10 cellular contexts compared by ENCODE assay signal in genomic region chr3:99867594-99868437, GRCh38. TPM values are rescaled to one million over a fixed set of nuclear protein-coding genes. Genes with fewer than 3 reads are reported as not detected.
DNase-seq lines count a peak whose midpoint lies in the region; ATAC-seq and TF ChIP-seq lines count a peak whose summit lies in the region.
"Had no signal": no experiment of that assay in that cellular context is flagged by ENCODE, and none has a peak within 500 bp of the region (broad histone marks: within the 10 kb centered on the region; RNA-seq: fewer than 3 reads in every experiment).

No MANE protein-coding gene starts in this region.

- H3K4me3 ChIP-seq in GM12865 (ENCODE audit: low read depth, low read length) (no peak overlapping the region), HEK293 (ENCODE audit: low read depth, low read length) (no peak overlapping the region), coronary artery (peak overlapping the region; percentile 78), neuronal stem cell (ENCODE audit: low read length in 2 of 2) (no peak overlapping the region)

- H3K27ac ChIP-seq in HEK293 (ENCODE audit: extremely low read depth, low read depth, low read length): no peak overlapping the region
- H3K27ac ChIP-seq in coronary artery: peak overlapping the region; percentile 95 to 98
- H3K27ac ChIP-seq in neuronal stem cell (replicated peaks; ENCODE audit: low read length): no peak overlapping the region
- H3K27ac ChIP-seq in foreskin keratinocyte: no peak overlapping the region

- H3K9ac ChIP-seq in neuronal stem cell (ENCODE audit: low read depth, low read length, poor library complexity): no peak overlapping the region

- H4K91ac ChIP-seq in neuronal stem cell (ENCODE audit: low read depth, low read length, poor library complexity): no peak overlapping the region

- no peak overlapping the region for H3K4me2 ChIP-seq in neuronal stem cell (ENCODE audit: insufficient read depth, low read length, poor library complexity, severe bottlenecking)

- H2BK12ac ChIP-seq in neuronal stem cell (ENCODE audit: low read length): no peak overlapping the region

- no peak overlapping the region for H2BK120ac ChIP-seq in neuronal stem cell (ENCODE audit: low read depth, low read length)

- no peak for ATAC-seq in foreskin keratinocyte
- ATAC-seq in GM21825 (IDR thresholded peaks at IDR 0.05; ENCODE audit: unreplicated experiment): no peak
- ATAC-seq: sciatic nerve had no signal

- H3K27me3 ChIP-seq in neuronal stem cell (ENCODE audit: control insufficient read depth in 3 of 3, insufficient read depth in 3 of 3, low read depth in 1 of 3, low read length in 3 of 3) (no peaks in the 10 kb centered on the region), foreskin keratinocyte (no peaks in the 10 kb centered on the region)

- no peak overlapping the region for H3K4ac ChIP-seq in neuronal stem cell (ENCODE audit: low read length)

- WGBS in neuronal stem cell (ENCODE audit: extremely low coverage in 2 of 2, insufficient read length in 2 of 2, insufficient replicate concordance in 1 of 2), 2 donors: no CpG with 5 or more reads among the region's 3 CpGs

- H3K14ac ChIP-seq in neuronal stem cell (ENCODE audit: low read length): no peak overlapping the region

- H3K36me3 ChIP-seq in HEK293 (ENCODE audit: control insufficient read depth in 2 of 2, insufficient read depth in 1 of 2, low read length in 2 of 2) (no peaks in the 10 kb centered on the region), neuronal stem cell (replicated peaks in 1 of 2; ENCODE audit: control insufficient read depth in 2 of 2, insufficient read depth in 2 of 2, low read length in 2 of 2) (peaks cover 0 to 72% of the 10 kb centered on the region in 2 donors)

- H2BK5ac ChIP-seq in neuronal stem cell (ENCODE audit: low read length): no peak overlapping the region

- no peak overlapping the region for H2AFZ ChIP-seq in neuronal stem cell (ENCODE audit: low read length)

- CTCF ChIA-PET in HEK293 (lab: Yijun Ruan, JAX): interaction anchor here (1.0 to 1.5 kb wide), 2 partner anchors 14 to 24 kb away, joined by 3 read pairs; no protein-coding TSS in a partner anchor

- peak; percentile 47 for DNase-seq in GM12865 (ENCODE audit: low read depth)
- no peak for DNase-seq in coronary artery (ENCODE audit: low spot score)
- peak; percentile 8 for DNase-seq in neuronal stem cell (ENCODE audit: low spot score)
- DNase-seq in foreskin keratinocyte: no peak
- no peak for DNase-seq in AG08395 (ENCODE audit: low spot score)
- DNase-seq in NCI-H748 treated with DMSO at 0.1 percent for 48 hours (lab: John Stamatoyannopoulos, UW): no peak
- DNase-seq: immature natural killer cell had no signal

- TF ChIP-seq CTCF in GM12865 (IDR thresholded peaks at IDR 0.05; ENCODE audit: insufficient read depth, low read depth, low read length, missing control alignments) (no peak), HEK293 (tag by site-specific recombination; IDR thresholded peaks at IDR 0.05) (no peak), coronary artery (IDR thresholded peaks at IDR 0.05) (no peak), foreskin keratinocyte (conservative IDR thresholded peaks at IDR 0.05) (no peak)

- no peak overlapping the region for H4K8ac ChIP-seq in neuronal stem cell (ENCODE audit: low read depth, low read length)

- H3K23ac ChIP-seq in neuronal stem cell (ENCODE audit: low read depth, low read length, poor library complexity): no peak overlapping the region

- H3K79me1 ChIP-seq in neuronal stem cell (ENCODE audit: low read depth, low read length): no peaks in the 10 kb centered on the region

- POLR2A ChIA-PET in HEK293 (lab: Yijun Ruan, JAX): no interaction called here

- H2BK15ac ChIP-seq in neuronal stem cell (ENCODE audit: low read length): no peak overlapping the region

- H2AK5ac ChIP-seq in neuronal stem cell (ENCODE audit: low read depth, low read length): no peak overlapping the region

- H3K4me1 ChIP-seq in HEK293 (ENCODE audit: control insufficient read depth, insufficient read depth, low read length) (peaks cover 35% of the 10 kb centered on the region), neuronal stem cell (ENCODE audit: control insufficient read depth in 2 of 2, insufficient read depth in 1 of 2, low read depth in 1 of 2, low read length in 2 of 2) (peaks cover 0 to 14% of the 10 kb centered on the region in 2 donors), foreskin keratinocyte (peaks cover 16% of the 10 kb centered on the region)

- H3K9me3 ChIP-seq in HEK293 (ENCODE audit: control insufficient read depth, insufficient read depth, low read depth, low read length) (no peaks in the 10 kb centered on the region), neuronal stem cell (replicated peaks in 1 of 2; ENCODE audit: control insufficient read depth in 2 of 2, insufficient read depth in 1 of 2, low read depth in 1 of 2, low read length in 2 of 2) (peaks cover 0 to 9% of the 10 kb centered on the region in 2 donors)

- no peak overlapping the region for H3K18ac ChIP-seq in neuronal stem cell (ENCODE audit: low read length)

TF ChIP-seq in HEK293, 187 proteins besides CTCF, POLR2A, EP300 and RAD21:
- TF ChIP-seq MYNN (tag by site-specific recombination; IDR thresholded peaks at IDR 0.05; ENCODE audit: borderline replicate concordance) (no peak), WT1 (tag by site-specific recombination; IDR thresholded peaks at IDR 0.05) (peak; percentile 97), OSR2 (tag by site-specific recombination; IDR thresholded peaks at IDR 0.05) (peak; percentile 10; the same call in 1 of the 2 replicates), KLF7 (tag by site-specific recombination; IDR thresholded peaks at IDR 0.05; ENCODE audit: borderline replicate concordance) (no peak), PRDM6 (tag by site-specific recombination; IDR thresholded peaks at IDR 0.05) (peak; percentile 78), GFI1B (tag by site-specific recombination; IDR thresholded peaks at IDR 0.05) (0 out of 2 replicates have a peak, but pooled peaks have one; percentile 43)

RNA-seq across cellular contexts. Expression of gene CMSS1, which starts 50.2 kb away (rescaled TPM):
- polyA plus RNA-seq in neuronal stem cell (2013, experiment 1 of 2): 96.3 TPM
- polyA plus RNA-seq in neuronal stem cell (2013, experiment 2 of 2): 93.1 TPM
- 49.9 and 57.8 TPM in 2 replicates for total RNA-seq in foreskin keratinocyte
- 58.5 and 66.9 TPM in 2 replicates for polyA plus RNA-seq in foreskin keratinocyte

Comparison
In these comparisons a context has a peak if more than half of its experiments do, and no peak if none do; other contexts are left out.
1. DNase-seq: peak in GM12865 (single experiment) and neuronal stem cell (single experiment); none in coronary artery (single experiment), foreskin keratinocyte (0 of 2), AG08395 (single experiment) and NCI-H748 treated with DMSO at 0.1 percent for 48 hours (single experiment).
2. H3K27ac ChIP-seq: peak in coronary artery (2 of 2); none in HEK293 (single experiment), neuronal stem cell (single experiment) and foreskin keratinocyte (single experiment).